13 cellular contexts compared by ENCODE assay signal in genomic region chr6:142416179-142416578, GRCh38.
DNase-seq lines count a peak whose midpoint lies in the region; ATAC-seq, FAIRE-seq and TF ChIP-seq lines count a peak whose summit lies in the region.
"Had no signal": no experiment of that assay in that cellular context is flagged by ENCODE, and none has a peak within 500 bp of the region (broad histone marks: within the 10 kb centered on the region; RNA-seq: fewer than 3 reads in every experiment).

No MANE protein-coding gene starts in this region.

- ATAC-seq in GM21619 (IDR thresholded peaks at IDR 0.05; ENCODE audit: unreplicated experiment) (no peak), GM18519 (IDR thresholded peaks at IDR 0.05; ENCODE audit: low FRiP score, unreplicated experiment) (no peak)
- ATAC-seq: HCT116, left colon, right lobe of liver had no signal

- H3K27me3 ChIP-seq in HUES48 (ENCODE audit: control insufficient read depth, insufficient read depth, low read length) (no peaks in the 10 kb centered on the region), mesendoderm (ENCODE audit: insufficient read depth, low read length, poor library complexity) (no peaks in the 10 kb centered on the region)
- H3K27me3 ChIP-seq: right lobe of liver had no signal

- H2BK5ac ChIP-seq in mesendoderm (ENCODE audit: low read length): no peak overlapping the region

- no peak overlapping the region; the same call in 1 of the 2 replicates for H3K9ac ChIP-seq in HUES48 (ENCODE audit: low read depth, low read length)
- no peak overlapping the region for H3K9ac ChIP-seq in mesendoderm (ENCODE audit: low read length)

- no peak overlapping the region for H3K4ac ChIP-seq in mesendoderm (ENCODE audit: low read depth, low read length)

- H4K5ac ChIP-seq in mesendoderm (ENCODE audit: low read length): no peak overlapping the region

- no peak overlapping the region for H3K23ac ChIP-seq in mesendoderm (ENCODE audit: low read length)

- no peaks in the 10 kb centered on the region for H3K79me2 ChIP-seq in mesendoderm (ENCODE audit: control insufficient read depth, insufficient read depth, low read length)

- H3K4me3 ChIP-seq in HUES48 (ENCODE audit: low read depth, low read length) (no peak overlapping the region), cardiac fibroblast (replicated peaks in 1 of 2; ENCODE audit: low read depth in 2 of 2, low read length in 2 of 2) (no peak overlapping the region), mesendoderm (ENCODE audit: low read length) (no peak overlapping the region)
- H3K4me3 ChIP-seq: right lobe of liver had no signal

- no peak overlapping the region for H3K18ac ChIP-seq in mesendoderm (ENCODE audit: low read length)

- H4K8ac ChIP-seq in mesendoderm (ENCODE audit: low read depth, low read length): no peak overlapping the region

- DNase-seq in AG09319 (ENCODE audit: extremely low read depth, low read depth) (peak; percentile 43), cardiac fibroblast (ENCODE audit: low read depth in 2 of 2) (peak; percentile 95 to 98), mesendoderm (peak; percentile 61), D721Med (ENCODE audit: insufficient read length, low spot score) (no peak)
- DNase-seq in activated CD4-positive, alpha-beta T cell treated with anti-CD3 and anti-CD28 coated beads, Interleukin-2, amount 50 U/mL, for 48 hours: no peak
- DNase-seq: activated T-cell treated with anti-CD3 and anti-CD28 coated beads for 4 hours, cortex of kidney, left colon, right lobe of liver had no signal

- H3K4me1 ChIP-seq in HUES48 (ENCODE audit: control insufficient read depth, insufficient read depth, low read length): peaks cover 47% of the 10 kb centered on the region
- H3K4me1 ChIP-seq in mesendoderm (ENCODE audit: control insufficient read depth, low read depth, low read length): no peaks in the 10 kb centered on the region
- H3K4me1 ChIP-seq: right lobe of liver had no signal

- TF ChIP-seq CTCF in AG09319 (IDR thresholded peaks at IDR 0.05; ENCODE audit: low read depth, low read length) (no peak), cardiac fibroblast (IDR thresholded peaks at IDR 0.05; ENCODE audit: low read depth, low read length) (no peak), D721Med (IDR thresholded peaks at IDR 0.05; ENCODE audit: insufficient read depth, missing control alignments) (no peak)

- no peak overlapping the region for H2AK5ac ChIP-seq in mesendoderm (ENCODE audit: low read length)

- no peak for FAIRE-seq in D721Med (lab: Jason Lieb, UNC)

- no peaks in the 10 kb centered on the region for H3K79me1 ChIP-seq in mesendoderm (ENCODE audit: low read length)

- H3K36me3 ChIP-seq in HUES48 (ENCODE audit: control insufficient read depth, insufficient read depth, low read length) (no peaks in the 10 kb centered on the region), mesendoderm (ENCODE audit: control insufficient read depth, insufficient read depth, low read length) (no peaks in the 10 kb centered on the region)

- no peak overlapping the region for H2BK15ac ChIP-seq in mesendoderm (replicated peaks; ENCODE audit: low read depth)

- WGBS in mesendoderm (ENCODE audit: extremely low coverage, insufficient coverage, low lambda C conversion rate): no CpG with 5 or more reads among the region's 3 CpGs

- H3K9me3 ChIP-seq in HUES48 (ENCODE audit: control insufficient read depth, insufficient read depth, low read length): no peaks in the 10 kb centered on the region
- H3K9me3 ChIP-seq: right lobe of liver had no signal

- no peak overlapping the region for H3K56ac ChIP-seq in mesendoderm (ENCODE audit: low read length)

- no peak overlapping the region for H3K4me2 ChIP-seq in mesendoderm (ENCODE audit: low read length)

- H2BK120ac ChIP-seq in mesendoderm (ENCODE audit: low read depth, low read length): no peak overlapping the region

- H3K27ac ChIP-seq in HUES48 (ENCODE audit: low read depth, low read length): peak overlapping the region; percentile 78
- H3K27ac ChIP-seq in mesendoderm (ENCODE audit: low read depth, low read length): no peak overlapping the region
- H3K27ac ChIP-seq: right lobe of liver had no signal

Comparison
In these comparisons a context has a peak if more than half of its experiments do, and no peak if none do; other contexts are left out.
1. DNase-seq: peak in AG09319 (single experiment), cardiac fibroblast (2 of 2) and mesendoderm (single experiment); none in D721Med (single experiment) and activated CD4-positive, alpha-beta T cell treated with anti-CD3 and anti-CD28 coated beads, Interleukin-2, amount 50 U/mL, for 48 hours (0 of 2).